Comparison of ENCODE assay signal across 7 cellular contexts in genomic region chr17:80678621-80679020, GRCh38.
DNase-seq lines count a peak whose midpoint lies in the region; ATAC-seq and TF ChIP-seq lines count a peak whose summit lies in the region.

No MANE protein-coding gene starts in this region.

- DNase-seq in activated CD4-positive, alpha-beta T cell treated with anti-CD3 and anti-CD28 coated beads, Interleukin-2, amount 10 ng/mL, durations not matched to agents 24 days and 14 days, result peak; percentile 84
- DNase-seq in fibroblast of peridontal ligament (ENCODE audit: extremely low read depth) (peak; percentile 63), NCI-H2081 (lab: John Stamatoyannopoulos, UW) (no peak), left colon (no peak)
- peak; percentile 25 to 59 (median 32) for DNase-seq in stimulated activated CD4-positive, alpha-beta T cell treated with anti-CD3 and anti-CD28 coated beads, TNF-alpha, amount 100 ng/mL, for 48 hours (ENCODE audit: low read depth in 3 of 3)

- no peak overlapping the region for H3K27ac ChIP-seq in HEK293 (ENCODE audit: extremely low read depth, low read depth, low read length)

- peak overlapping the region; percentile 80 for H3K4me3 Mint-ChIP-seq in activated CD4-positive, alpha-beta T cell treated with anti-CD3 and anti-CD28 coated beads, Interleukin-2, amount 10 ng/mL, durations not matched to agents 24 days and 14 days

- no peaks in the 10 kb centered on the region for H3K9me3 ChIP-seq in HEK293 (ENCODE audit: control insufficient read depth, insufficient read depth, low read depth, low read length)

- intact Hi-C loops in activated CD4-positive, alpha-beta T cell treated with anti-CD3 and anti-CD28 coated beads, Interleukin-2, amount 10 ng/mL, durations not matched to agents 24 days and 14 days (cut with micrococcal nuclease), result loop anchor here (1.0 to 5.0 kb wide), 4 partner anchors 13 to 199 kb away; no protein-coding TSS in a partner anchor
- intact Hi-C loops in left colon (cut with DNase I, micrococcal nuclease), result no loop called here

- H3K36me3 Mint-ChIP-seq in activated CD4-positive, alpha-beta T cell treated with anti-CD3 and anti-CD28 coated beads, Interleukin-2, amount 10 ng/mL, durations not matched to agents 24 days and 14 days (ENCODE audit: low read depth), result peaks cover 13% of the 10 kb centered on the region

- H3K4me3 ChIP-seq in HEK293 (ENCODE audit: low read depth, low read length), result no peak overlapping the region

- ATAC-seq in left colon (no peak), GM18511 (IDR thresholded peaks at IDR 0.05; ENCODE audit: unreplicated experiment) (no peak)

- peaks cover 0 to under 1% of the 10 kb centered on the region in 2 experiments; a peak in 1 of 3 replicates for H3K36me3 ChIP-seq in HEK293 (ENCODE audit: control insufficient read depth in 2 of 2, insufficient read depth in 1 of 2, low read length in 2 of 2)

- H3K27me3 Mint-ChIP-seq in activated CD4-positive, alpha-beta T cell treated with anti-CD3 and anti-CD28 coated beads, Interleukin-2, amount 10 ng/mL, durations not matched to agents 24 days and 14 days, result no peaks in the 10 kb centered on the region

- H3K4me1 ChIP-seq in HEK293 (ENCODE audit: control insufficient read depth, insufficient read depth, low read length), result peaks cover 13% of the 10 kb centered on the region

- CTCF ChIA-PET in HEK293 (lab: Yijun Ruan, JAX), result interaction anchor here (0.5 to 0.7 kb wide), 4 partner anchors 29 to 1972 kb away, joined by 3 to 5 read pairs (median 3); no protein-coding TSS in a partner anchor

- peaks cover 65% of the 10 kb centered on the region for H3K4me1 Mint-ChIP-seq in activated CD4-positive, alpha-beta T cell treated with anti-CD3 and anti-CD28 coated beads, Interleukin-2, amount 10 ng/mL, durations not matched to agents 24 days and 14 days

- POLR2A ChIA-PET in HEK293 (lab: Yijun Ruan, JAX), result no interaction called here

- peak; percentile 28; the same call in 1 of the 2 replicates for TF ChIP-seq CTCF in HEK293 (tag by site-specific recombination; IDR thresholded peaks at IDR 0.05)

- H3K27ac Mint-ChIP-seq in activated CD4-positive, alpha-beta T cell treated with anti-CD3 and anti-CD28 coated beads, Interleukin-2, amount 10 ng/mL, durations not matched to agents 24 days and 14 days, result peak overlapping the region; percentile 95

- H3K9me3 Mint-ChIP-seq in activated CD4-positive, alpha-beta T cell treated with anti-CD3 and anti-CD28 coated beads, Interleukin-2, amount 10 ng/mL, durations not matched to agents 24 days and 14 days, result no peaks in the 10 kb centered on the region

TF ChIP-seq in HEK293, 187 proteins besides CTCF, POLR2A, EP300 and RAD21:
- TF ChIP-seq ZNF544 (tag by site-specific recombination; IDR thresholded peaks at IDR 0.05) (no peak), ZNF37A (tag by site-specific recombination; IDR thresholded peaks at IDR 0.05) (no peak), ZNF76 (tag by site-specific recombination; IDR thresholded peaks at IDR 0.05; ENCODE audit: borderline replicate concordance, low read depth) (no peak), ZNF555 (tag by site-specific recombination; conservative IDR thresholded peaks at IDR 0.05) (no peak), ZNF529 (tag by site-specific recombination; IDR thresholded peaks at IDR 0.05; ENCODE audit: insufficient replicate concordance) (no peak), ZBTB11 (tag by site-specific recombination; conservative IDR thresholded peaks at IDR 0.05; ENCODE audit: low read depth) (no peak), ZNF248 (tag by site-specific recombination; IDR thresholded peaks at IDR 0.05) (no peak), ZNF776 (tag by site-specific recombination; IDR thresholded peaks at IDR 0.05; ENCODE audit: borderline replicate concordance) (no peak), ZNF24 (tag by site-specific recombination; IDR thresholded peaks at IDR 0.05) (no peak), KLF10 (tag by site-specific recombination; IDR thresholded peaks at IDR 0.05) (no peak), ZNF670 (tag by site-specific recombination; IDR thresholded peaks at IDR 0.05; ENCODE audit: low read depth) (no peak), ZNF114 (tag by site-specific recombination; IDR thresholded peaks at IDR 0.05) (no peak), KLF8 (tag by site-specific recombination; IDR thresholded peaks at IDR 0.05) (no peak), ZNF596 (tag by site-specific recombination; IDR thresholded peaks at IDR 0.05) (no peak), ZNF585B (tag by site-specific recombination; IDR thresholded peaks at IDR 0.05) (no peak), ZNF843 (tag by site-specific recombination; IDR thresholded peaks at IDR 0.05) (no peak), ZNF416 (tag by site-specific recombination; IDR thresholded peaks at IDR 0.05) (no peak)
- TF ChIP-seq, protein P1, sequence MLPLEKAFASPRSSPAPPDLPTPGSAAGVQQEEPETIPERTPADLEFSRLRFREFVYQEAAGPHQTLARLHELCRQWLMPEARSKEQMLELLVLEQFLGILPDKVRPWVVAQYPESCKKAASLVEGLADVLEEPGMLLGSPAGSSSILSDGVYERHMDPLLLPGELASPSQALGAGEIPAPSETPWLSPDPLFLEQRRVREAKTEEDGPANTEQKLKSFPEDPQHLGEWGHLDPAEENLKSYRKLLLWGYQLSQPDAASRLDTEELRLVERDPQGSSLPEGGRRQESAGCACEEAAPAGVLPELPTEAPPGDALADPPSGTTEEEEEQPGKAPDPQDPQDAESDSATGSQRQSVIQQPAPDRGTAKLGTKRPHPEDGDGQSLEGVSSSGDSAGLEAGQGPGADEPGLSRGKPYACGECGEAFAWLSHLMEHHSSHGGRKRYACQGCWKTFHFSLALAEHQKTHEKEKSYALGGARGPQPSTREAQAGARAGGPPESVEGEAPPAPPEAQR (tag by site-specific recombination; IDR thresholded peaks at IDR 0.05), result no peak
- TF ChIP-seq, protein P2, sequence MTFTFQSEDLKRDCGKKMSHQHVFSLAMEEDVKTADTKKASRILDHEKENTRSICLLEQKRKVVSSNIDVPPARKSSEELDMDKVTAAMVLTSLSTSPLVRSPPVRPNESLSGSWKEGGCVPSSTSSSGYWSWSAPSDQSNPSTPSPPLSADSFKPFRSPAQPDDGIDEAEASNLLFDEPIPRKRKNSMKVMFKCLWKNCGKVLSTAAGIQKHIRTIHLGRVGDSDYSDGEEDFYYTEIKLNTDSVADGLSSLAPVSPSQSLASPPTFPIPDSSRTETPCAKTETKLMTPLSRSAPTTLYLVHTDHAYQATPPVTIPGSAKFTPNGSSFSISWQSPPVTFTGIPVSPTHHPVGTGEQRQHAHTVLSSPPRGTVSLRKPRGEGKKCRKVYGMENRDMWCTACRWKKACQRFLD (tag by site-specific recombination; IDR thresholded peaks at IDR 0.05), result no peak

Comparison
In these comparisons a context has a peak if more than half of its experiments do, and no peak if none do; other contexts are left out.
1. DNase-seq: peak in activated CD4-positive, alpha-beta T cell treated with anti-CD3 and anti-CD28 coated beads, Interleukin-2, amount 10 ng/mL, durations not matched to agents 24 days and 14 days (single experiment), fibroblast of peridontal ligament (single experiment) and stimulated activated CD4-positive, alpha-beta T cell treated with anti-CD3 and anti-CD28 coated beads, TNF-alpha, amount 100 ng/mL, for 48 hours (3 of 3); none in NCI-H2081 (0 of 2) and left colon (0 of 2).